Comparison of ENCODE assay signal across 8 cellular contexts in the genomic region with DNA sequence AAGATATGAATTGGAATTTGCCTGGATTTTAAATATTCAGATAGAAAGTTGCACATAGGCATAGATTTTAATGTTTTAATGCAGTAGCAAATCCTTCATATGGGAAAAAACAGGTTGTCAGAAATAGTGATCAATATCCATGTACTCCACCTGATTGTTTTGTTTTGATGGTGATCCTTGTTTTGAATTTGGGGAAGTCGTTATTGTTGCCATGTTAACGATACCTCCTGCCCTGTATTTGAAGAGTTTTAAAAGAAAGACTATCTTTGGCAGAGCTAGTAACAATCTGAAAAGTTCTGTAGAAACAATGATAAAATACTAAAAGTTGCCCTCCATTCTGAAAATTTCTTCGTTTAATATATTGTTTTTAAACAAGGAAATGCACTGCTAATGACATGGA. TPM values are rescaled to one million over a fixed set of nuclear protein-coding genes. Genes with fewer than 3 reads are reported as not detected.
DNase-seq lines count a peak whose midpoint lies in the region; ATAC-seq and TF ChIP-seq lines count a peak whose summit lies in the region.

No MANE protein-coding gene starts in this region.

- CTCF ChIA-PET in Calu3 (lab: Charles Lee): interaction anchor here (1.0 kb wide), 1 partner anchor 850 kb away, joined by 3 read pairs; no protein-coding TSS in a partner anchor

- H3K4me3 Mint-ChIP-seq in Calu3 (ENCODE audit: low read depth, unreplicated experiment): peak overlapping the region; percentile 73

- no peaks in the 10 kb centered on the region for H3K27me3 Mint-ChIP-seq in Calu3 (ENCODE audit: unreplicated experiment)

- H3K4me1 Mint-ChIP-seq in Calu3 (ENCODE audit: low read depth, unreplicated experiment): peaks cover 8% of the 10 kb centered on the region

- no peak for DNase-seq in Calu3
- DNase-seq in NT2/D1 (ENCODE audit: low read depth, low spot score): no peak
- DNase-seq in dorsolateral prefrontal cortex: no peak
- no peak for DNase-seq in stimulated activated CD4-positive, alpha-beta T cell treated with anti-CD3 and anti-CD28 coated beads, Interleukin-4, amount 100 ng/mL, for 4 hours
- no peak for DNase-seq in GM03348 (ENCODE audit: low spot score)
- no peak for DNase-seq in caudate nucleus (lab: John Stamatoyannopoulos, UW)

- TSS peak; percentile 60 for BruUV-seq in Calu3 (replicated peaks; lab: Mats Ljungman, UMichigan)

- ATAC-seq in GM21529 (IDR thresholded peaks at IDR 0.05; ENCODE audit: unreplicated experiment): no peak

- H3K27me3 ChIP-seq in NT2/D1 (ENCODE audit: insufficient read depth, insufficient read length): no peaks in the 10 kb centered on the region
- H3K27me3 ChIP-seq in dorsolateral prefrontal cortex: no peaks in the 10 kb centered on the region
- no peaks in the 10 kb centered on the region for H3K27me3 ChIP-seq in neuron (ENCODE audit: insufficient read depth, low read length)

- H3K27ac ChIP-seq in dorsolateral prefrontal cortex (peak overlapping the region in 44 of 59 donors; percentile 4 to 99 (median 94)), caudate nucleus (ENCODE audit: low read depth, low read length) (no peak overlapping the region)

- H3K4me3 ChIP-seq in NT2/D1 (ENCODE audit: insufficient read length, low read depth): peak overlapping the region; percentile 97
- peak overlapping the region; percentile 66 to 99 (median 93) for H3K4me3 ChIP-seq in dorsolateral prefrontal cortex
- peak overlapping the region; percentile 72 for H3K4me3 ChIP-seq in neuron (ENCODE audit: low read length)

- H3K36me3 ChIP-seq in NT2/D1 (ENCODE audit: insufficient read depth, insufficient read length, low read length) (no peaks in the 10 kb centered on the region), neuron (ENCODE audit: insufficient read depth, low read length) (peaks cover 2% of the 10 kb centered on the region)

- TF ChIP-seq CTCF in Calu3 (IDR thresholded peaks at IDR 0.05; ENCODE audit: unreplicated experiment): no peak
- TF ChIP-seq CTCF in dorsolateral prefrontal cortex (IDR thresholded peaks at IDR 0.05 in 54 of 56, conservative IDR thresholded peaks at IDR 0.05 in 2 of 56; ENCODE audit: low read depth in 1 of 56, partially characterized antibody in 56 of 56): no peak

- H2AFZ ChIP-seq in neuron (ENCODE audit: low read depth, low read length): no peak overlapping the region

- H3K4me1 ChIP-seq in NT2/D1 (ENCODE audit: insufficient read depth, insufficient read length) (no peaks in the 10 kb centered on the region), neuron (ENCODE audit: insufficient read depth, low read length) (peaks cover 22% of the 10 kb centered on the region)

- no peaks in the 10 kb centered on the region for H3K9me3 Mint-ChIP-seq in Calu3 (ENCODE audit: low read depth, unreplicated experiment)

- intact Hi-C loops in Calu3 (cut with micrococcal nuclease; ENCODE audit: unreplicated experiment) (loop anchor here (2.0 to 10.0 kb wide), 5 partner anchors 25 to 251 kb away; partner anchors contain the start of gene TOR1AIP1), dorsolateral prefrontal cortex (cut with DNase I) (loop anchor here in 1 of 2 donors (2.0 kb wide), 1 partner anchor 199 kb away; the partner anchor contains the start of gene QSOX1)

- no peaks in the 10 kb centered on the region for H3K9me3 ChIP-seq in NT2/D1 (ENCODE audit: insufficient read depth, low read length)
- no peaks in the 10 kb centered on the region for H3K9me3 ChIP-seq in neuron (ENCODE audit: low read length)

- H3K27ac Mint-ChIP-seq in Calu3 (ENCODE audit: unreplicated experiment): peak overlapping the region; percentile 71

- H3K9ac ChIP-seq in NT2/D1 (ENCODE audit: insufficient read length, low read depth): peak overlapping the region; percentile 98

- H3K36me3 Mint-ChIP-seq in Calu3 (ENCODE audit: insufficient read depth, unreplicated experiment): peaks cover 22% of the 10 kb centered on the region

RNA-seq across cellular contexts. Expression of gene CEP350, which starts 1.1 kb away (rescaled TPM):
- total RNA-seq in Calu3 (2022): 37.8 and 42.3 TPM in 2 replicates
- 100 to 1,000 TPM in 13 of 120 experiments, 10 to 100 TPM in 107; 49.3 to 111 (median 81.4) TPM for total RNA-seq in dorsolateral prefrontal cortex
